ENCODE assay signal across 24 cellular contexts in genomic region chr18:51048190-51048589, GRCh38.
"Had no signal": no experiment of that assay in that cellular context is flagged by ENCODE, and none has a peak within 500 bp of the region (broad histone marks: within the 10 kb centered on the region; RNA-seq: fewer than 3 reads in every experiment).

No MANE protein-coding gene starts in this region.

- H3K27me3 ChIP-seq: dorsolateral prefrontal cortex, gastrocnemius medialis, ovary, sigmoid colon, stomach, thyroid gland, vagina had no signal

- H3K36me3 ChIP-seq: ovary had no signal

- H3K4me3 Mint-ChIP-seq: memory B cell; natural killer cell; stimulated activated effector memory CD8-positive, alpha-beta T cell treated with anti-CD3 and anti-CD28 coated beads, Interleukin-12 subunit alpha, Interleukin-12 subunit beta, amount 100 ng/mL, for 72 hours had no signal

- H3K9me3 ChIP-seq: gastrocnemius medialis, ovary, psoas muscle, sigmoid colon, stomach, thyroid gland, vagina had no signal

- H3K4me3 ChIP-seq: dorsolateral prefrontal cortex, gastrocnemius medialis, lung, ovary, psoas muscle, sigmoid colon, stomach, thyroid gland, vagina had no signal

- H3K27me3 Mint-ChIP-seq: memory B cell had no signal

- H3K36me3 Mint-ChIP-seq: natural killer cell had no signal

- H3K27ac Mint-ChIP-seq: stimulated activated effector memory CD8-positive, alpha-beta T cell treated with anti-CD3 and anti-CD28 coated beads, Interleukin-12 subunit alpha, Interleukin-12 subunit beta, amount 100 ng/mL, for 72 hours had no signal

- H3K9me3 Mint-ChIP-seq: memory B cell; natural killer cell; stimulated activated effector memory CD8-positive, alpha-beta T cell treated with anti-CD3 and anti-CD28 coated beads, Interleukin-12 subunit alpha, Interleukin-12 subunit beta, amount 100 ng/mL, for 72 hours had no signal

- DNase-seq: dorsolateral prefrontal cortex; effector CD4-positive, alpha-beta T cell; foreskin fibroblast; gastrocnemius medialis; head of caudate nucleus; kidney; natural killer cell; occipital lobe; ovary; posterior cingulate gyrus; psoas muscle; right cardiac atrium; sigmoid colon; stimulated activated CD4-positive, alpha-beta T cell treated with anti-CD3 and anti-CD28 coated beads, Interleukin-2, amount 100 ng/mL, for 24 hours; stimulated activated CD4-positive, alpha-beta T cell treated with anti-CD3 and anti-CD28 coated beads, Interleukin-4, amount 100 ng/mL, for 24 hours; stimulated activated naive CD4-positive, alpha-beta T cell treated with Interleukin-2 at 50 U/mL for 16 hours; stomach; thyroid gland; trophoblast cell had no signal

- ATAC-seq: gastrocnemius medialis; left lobe of liver; natural killer cell; psoas muscle; right cardiac atrium; stimulated activated effector memory CD8-positive, alpha-beta T cell treated with anti-CD3 and anti-CD28 coated beads, Interleukin-12 subunit alpha, Interleukin-12 subunit beta, amount 100 ng/mL, for 72 hours had no signal

- H3K27ac ChIP-seq: dorsolateral prefrontal cortex, gastrocnemius medialis, ovary, psoas muscle, sigmoid colon, stomach, thyroid gland, vagina had no signal
